21 cellular contexts compared by ENCODE assay signal in genomic region chr13:92640936-92641335, GRCh38.
"Had no signal": no experiment of that assay in that cellular context is flagged by ENCODE, and none has a peak within 500 bp of the region (broad histone marks: within the 10 kb centered on the region; RNA-seq: fewer than 3 reads in every experiment).

No MANE protein-coding gene starts in this region.

- H3K9me3 ChIP-seq: right atrium auricular region, sigmoid colon, thoracic aorta had no signal

- FAIRE-seq: colon, kidney, urothelium cell line had no signal

- ATAC-seq: effector memory CD8-positive, alpha-beta T cell; left colon; left ventricle myocardium superior had no signal

- H3K4me3 ChIP-seq: esophagus squamous epithelium, lung, right atrium auricular region, sigmoid colon, stomach, thoracic aorta had no signal

- H3K27ac ChIP-seq: epithelial cell of prostate, esophagus squamous epithelium, right atrium auricular region, sigmoid colon, stomach, thoracic aorta had no signal

- H3K4me1 ChIP-seq: esophagus squamous epithelium, right atrium auricular region, sigmoid colon, stomach had no signal

- H3K27me3 ChIP-seq: esophagus squamous epithelium, right atrium auricular region, sigmoid colon, stomach had no signal

- DNase-seq: effector memory CD8-positive, alpha-beta T cell; esophagus squamous epithelium; immature natural killer cell; kidney; left colon; left ventricle myocardium superior; mesendoderm; naive B cell; nephron progenitor cell; sigmoid colon; small intestine; stimulated activated CD4-positive, alpha-beta T cell treated with anti-CD3 and anti-CD28 coated beads, Interleukin-12 subunit alpha, Interleukin-12 subunit beta, amount 100 ng/mL, for 4 hours; stimulated activated naive CD4-positive, alpha-beta T cell; stomach; substantia nigra had no signal

- H3K36me3 ChIP-seq: esophagus squamous epithelium, right atrium auricular region, sigmoid colon, stomach, thoracic aorta had no signal
